25 cellular contexts compared by ENCODE assay signal in genomic region chr3:21421096-21421495, GRCh38.
"Had no signal": no experiment of that assay in that cellular context is flagged by ENCODE, and none has a peak within 500 bp of the region (broad histone marks: within the 10 kb centered on the region; RNA-seq: fewer than 3 reads in every experiment).

No MANE protein-coding gene starts in this region.

- H3K4me3 ChIP-seq: coronary artery, esophagus muscularis mucosa, gastroesophageal sphincter, heart left ventricle, hepatocyte, lower lobe of right lung, right atrium auricular region, sigmoid colon, testis, tibial artery had no signal

- H3K9me3 Mint-ChIP-seq: stimulated activated memory B cell treated with anti-CD40 and anti-IgM and Interleukin-4, amounts not matched to agents 10 μg/mL and 1 μg/mL and 100 μg/mL, for 72 hours; type B pancreatic cell had no signal

- H3K36me3 ChIP-seq: lower lobe of right lung, sigmoid colon had no signal

- H3K4me2 ChIP-seq: hepatocyte had no signal

- H3K4me1 ChIP-seq: esophagus muscularis mucosa, foreskin keratinocyte, gastroesophageal sphincter, heart left ventricle, lower lobe of right lung, parathyroid adenoma, right atrium auricular region, sigmoid colon, testis, tibial artery had no signal

- H3K27me3 ChIP-seq: esophagus muscularis mucosa, foreskin keratinocyte, gastroesophageal sphincter, heart left ventricle, hepatocyte, right atrium auricular region, sigmoid colon, testis, tibial artery had no signal

- H3K9me3 ChIP-seq: esophagus muscularis mucosa, gastroesophageal sphincter, heart left ventricle, lower lobe of right lung, right atrium auricular region, sigmoid colon, testis, tibial artery had no signal

- H3K27ac ChIP-seq: coronary artery, esophagus muscularis mucosa, foreskin keratinocyte, gastroesophageal sphincter, heart left ventricle, hepatocyte, lower lobe of right lung, parathyroid adenoma, right atrium auricular region, sigmoid colon, testis, tibial artery had no signal

- DNase-seq: dermis blood vessel endothelial cell; effector memory CD4-positive, alpha-beta T cell; foreskin keratinocyte; heart left ventricle; kidney glomerular epithelial cell; left colon; left ventricle myocardium superior; lower lobe of right lung; natural killer cell; sigmoid colon; stimulated activated CD4-positive, alpha-beta T cell treated with anti-CD3 and anti-CD28 coated beads, Interleukin-2, amount 100 ng/mL, for 24 hours; stimulated activated CD4-positive, alpha-beta T cell treated with anti-CD3 and anti-CD28 coated beads, Interleukin-4, amount 100 ng/mL, for 24 hours; stimulated activated naive CD8-positive, alpha-beta T cell treated with anti-CD3 and anti-CD28 coated beads, Interleukin-15, Interleukin-2, amounts not matched to agents 100 U/mL and 50 U/mL, for 24 hours; substantia nigra; testis; tibial artery had no signal

- H3K79me2 ChIP-seq: hepatocyte, parathyroid adenoma had no signal

- H3K27me3 Mint-ChIP-seq: progenitor cell of endocrine pancreas; stimulated activated memory B cell treated with anti-CD40 and anti-IgM and Interleukin-4, amounts not matched to agents 10 μg/mL and 1 μg/mL and 100 μg/mL, for 72 hours; type B pancreatic cell had no signal

- H3K36me3 Mint-ChIP-seq: natural killer cell; stimulated activated memory B cell treated with anti-CD40 and anti-IgM and Interleukin-4, amounts not matched to agents 10 μg/mL and 1 μg/mL and 100 μg/mL, for 72 hours; type B pancreatic cell had no signal

- H3K4me3 Mint-ChIP-seq: natural killer cell; stimulated activated memory B cell treated with anti-CD40 and anti-IgM and Interleukin-4, amounts not matched to agents 10 μg/mL and 1 μg/mL and 100 μg/mL, for 72 hours; type B pancreatic cell had no signal

- ATAC-seq: foreskin keratinocyte; gastroesophageal sphincter; heart left ventricle; left colon; left ventricle myocardium superior; lower lobe of right lung; natural killer cell; stimulated activated memory B cell treated with anti-CD40 and anti-IgM and Interleukin-4, amounts not matched to agents 10 μg/mL and 1 μg/mL and 100 μg/mL, for 72 hours; stimulated activated naive CD8-positive, alpha-beta T cell treated with anti-CD3 and anti-CD28 coated beads, Interleukin-15, Interleukin-2, amounts not matched to agents 100 U/mL and 50 U/mL, for 24 hours had no signal

- H2AFZ ChIP-seq: hepatocyte, parathyroid adenoma had no signal

- H3K27ac Mint-ChIP-seq: natural killer cell; progenitor cell of endocrine pancreas; stimulated activated memory B cell treated with anti-CD40 and anti-IgM and Interleukin-4, amounts not matched to agents 10 μg/mL and 1 μg/mL and 100 μg/mL, for 72 hours; type B pancreatic cell had no signal

- H3K4me1 Mint-ChIP-seq: natural killer cell; stimulated activated memory B cell treated with anti-CD40 and anti-IgM and Interleukin-4, amounts not matched to agents 10 μg/mL and 1 μg/mL and 100 μg/mL, for 72 hours had no signal
